Comparison of ENCODE assay signal across 14 cellular contexts in genomic region chrX:115559672-115560071, GRCh38. TPM values are rescaled to one million over a fixed set of nuclear protein-coding genes. Genes with fewer than 3 reads are reported as not detected.
DNase-seq lines count a peak whose midpoint lies in the region; TF ChIP-seq lines count a peak whose summit lies in the region.
"Had no signal": no experiment of that assay in that cellular context is flagged by ENCODE, and none has a peak within 500 bp of the region (broad histone marks: within the 10 kb centered on the region; RNA-seq: fewer than 3 reads in every experiment).

No MANE protein-coding gene starts in this region.

- H3K9me3 Mint-ChIP-seq in MCF 10A (ENCODE audit: unreplicated experiment) (no peaks in the 10 kb centered on the region), type B pancreatic cell (no peaks in the 10 kb centered on the region)
- H3K9me3 Mint-ChIP-seq: activated CD4-positive, alpha-beta T cell treated with anti-CD3 and anti-CD28 coated beads, Interleukin-2, amount 10 ng/mL, durations not matched to agents 7 days and 5 days; activated naive CD4-positive, alpha-beta T cell treated with anti-CD3 and anti-CD28 coated beads for 36 hours had no signal

- H3K27me3 Mint-ChIP-seq in MCF 10A (ENCODE audit: insufficient read depth, unreplicated experiment), result peaks cover 41% of the 10 kb centered on the region
- no peaks in the 10 kb centered on the region for H3K27me3 Mint-ChIP-seq in type B pancreatic cell

- intact Hi-C loops in MCF 10A (cut with micrococcal nuclease), result loop anchor here (5.0 kb wide), 2 partner anchors 83 to 227 kb away; no protein-coding TSS in a partner anchor

- H3K27ac Mint-ChIP-seq in MCF 10A (ENCODE audit: low read depth, unreplicated experiment), result peak overlapping the region; percentile 93
- peak overlapping the region; percentile 99 for H3K27ac Mint-ChIP-seq in type B pancreatic cell
- H3K27ac Mint-ChIP-seq: activated CD4-positive, alpha-beta T cell treated with anti-CD3 and anti-CD28 coated beads, Interleukin-2, amount 10 ng/mL, durations not matched to agents 7 days and 5 days; activated naive CD4-positive, alpha-beta T cell treated with anti-CD3 and anti-CD28 coated beads for 36 hours had no signal

- WGBS in liver, result 29% methylated on average over 3 of the region's 3 CpGs

- no peak overlapping the region for H3K9ac ChIP-seq in liver (ENCODE audit: low read depth in 1 of 2, low read length in 2 of 2)
- H3K9ac ChIP-seq: SK-N-SH had no signal

- peaks cover 9% of the 10 kb centered on the region for H3K36me3 Mint-ChIP-seq in MCF 10A (ENCODE audit: insufficient read depth, unreplicated experiment)
- peaks cover 6% of the 10 kb centered on the region for H3K36me3 Mint-ChIP-seq in type B pancreatic cell

- H3K36me3 ChIP-seq in liver (ENCODE audit: control insufficient read depth in 4 of 4, insufficient read depth in 3 of 4, low read depth in 1 of 4, low read length in 3 of 4), result no peaks in the 10 kb centered on the region
- H3K36me3 ChIP-seq: BLaER1 treated with 17β-estradiol and CSF1 and Interleukin-3, amounts not matched to agents 10 nM and 100 nM; ovary had no signal

- peak overlapping the region; percentile 87 to 93 for H3K27ac ChIP-seq in liver (ENCODE audit: low read depth in 1 of 2, low read length in 2 of 2)
- H3K27ac ChIP-seq: ovary had no signal

- TF ChIP-seq CTCF in MCF 10A (IDR thresholded peaks at IDR 0.05; ENCODE audit: unreplicated experiment), result no peak
- TF ChIP-seq CTCF in liver (IDR thresholded peaks at IDR 0.05; ENCODE audit: low read depth, low read length, missing input control), result no peak
- no peak for TF ChIP-seq CTCF in type B pancreatic cell (conservative IDR thresholded peaks at IDR 0.05)

- no peaks in the 10 kb centered on the region for H3K9me3 ChIP-seq in liver (ENCODE audit: control insufficient read depth in 4 of 4, low read length in 3 of 4)
- H3K9me3 ChIP-seq: BLaER1 treated with 17β-estradiol and CSF1 and Interleukin-3, amounts not matched to agents 10 nM and 100 nM; ovary; SK-N-SH had no signal

- CTCF ChIA-PET in MCF 10A (lab: Yijun Ruan, JAX), result interaction anchor here (0.6 to 1.4 kb wide), 2 partner anchors 13 to 229 kb away, joined by 4 read pairs; no protein-coding TSS in a partner anchor

- H3K27me3 ChIP-seq in liver (ENCODE audit: control insufficient read depth in 4 of 4, insufficient read depth in 4 of 4, low read length in 3 of 4), result no peaks in the 10 kb centered on the region
- H3K27me3 ChIP-seq: ovary had no signal

- H3K4me1 Mint-ChIP-seq in MCF 10A (ENCODE audit: insufficient read depth, unreplicated experiment), result no peaks in the 10 kb centered on the region
- peaks cover 42% of the 10 kb centered on the region for H3K4me1 Mint-ChIP-seq in type B pancreatic cell (ENCODE audit: unreplicated experiment)

- DNase-seq in HT-29 (ENCODE audit: low spot score) (peak; percentile 56), MCF 10A (ENCODE audit: unreplicated experiment) (peak; percentile 20), type B pancreatic cell (ENCODE audit: extremely low spot score, unreplicated experiment) (no peak), hypothalamus (lab: John Stamatoyannopoulos, UW) (no peak), epidermal melanocyte (ENCODE audit: insufficient read length, low spot score) (no peak), NCI-H1694 treated with DMSO at 0.1 percent for 48 hours (lab: John Stamatoyannopoulos, UW) (no peak)
- DNase-seq: activated CD4-positive, alpha-beta T cell treated with anti-CD3 and anti-CD28 coated beads, Interleukin-2, amount 10 ng/mL, durations not matched to agents 7 days and 5 days; activated naive CD4-positive, alpha-beta T cell treated with anti-CD3 and anti-CD28 coated beads for 36 hours; NCI-H446 treated with DMSO at 0.1 percent for 48 hours; ovary; SK-N-SH; stimulated activated naive CD8-positive, alpha-beta T cell treated with anti-CD3 and anti-CD28 coated beads, Interleukin-15, Interleukin-2, amounts not matched to agents 100 U/mL and 50 U/mL, for 24 hours had no signal

- BruUV-seq in MCF 10A (replicated peaks; lab: Mats Ljungman, UMichigan), result TSS peak; percentile 24

- H3K4me3 ChIP-seq in liver (ENCODE audit: low read depth in 1 of 3, low read length in 3 of 3), result no peak overlapping the region

- H3K4me3 Mint-ChIP-seq in MCF 10A (ENCODE audit: unreplicated experiment), result no peak overlapping the region
- peak overlapping the region; percentile 99 for H3K4me3 Mint-ChIP-seq in type B pancreatic cell
- H3K4me3 Mint-ChIP-seq: activated CD4-positive, alpha-beta T cell treated with anti-CD3 and anti-CD28 coated beads, Interleukin-2, amount 10 ng/mL, durations not matched to agents 7 days and 5 days; activated naive CD4-positive, alpha-beta T cell treated with anti-CD3 and anti-CD28 coated beads for 36 hours had no signal

- peak in 1 of 2 donors; percentile 29 for TF ChIP-seq RAD21 in liver (IDR thresholded peaks at IDR 0.05)

- H3K4me1 ChIP-seq in liver (ENCODE audit: control insufficient read depth in 4 of 4, insufficient read depth in 4 of 4, low read length in 3 of 4), result peaks cover 3 to 18% (median 10%) of the 10 kb centered on the region in 4 donors

- POLR2A ChIA-PET in MCF 10A (lab: Yijun Ruan, JAX), result interaction anchor here (0.7 to 7.5 kb wide), 7 partner anchors 22 to 245 kb away, joined by 3 to 160 read pairs (median 11); no protein-coding TSS in a partner anchor

TF ChIP-seq in liver, 16 proteins besides CTCF, POLR2A, EP300 and RAD21:
- no peak for TF ChIP-seq EGR1 (IDR thresholded peaks at IDR 0.05; ENCODE audit: low read depth in 2 of 2)
- TF ChIP-seq FOXA1 (IDR thresholded peaks at IDR 0.05), result no peak
- peak in 1 of 2 donors; percentile 30 for TF ChIP-seq JUND (IDR thresholded peaks at IDR 0.05)
- peak in 1 of 2 donors; percentile 63 for TF ChIP-seq RXRA (IDR thresholded peaks at IDR 0.05)
- peak; percentile 27 for TF ChIP-seq ZBTB33 (IDR thresholded peaks at IDR 0.05)
- TF ChIP-seq TAF1 (conservative IDR thresholded peaks at IDR 0.05), result no peak
- peak; percentile 46 for TF ChIP-seq SP1 (IDR thresholded peaks at IDR 0.05)
- no peak for TF ChIP-seq ATF3 (IDR thresholded peaks at IDR 0.05)
- peak; percentile 15 for TF ChIP-seq REST (IDR thresholded peaks at IDR 0.05)
- peak in 1 of 2 donors; percentile 26 for TF ChIP-seq GABPA (IDR thresholded peaks at IDR 0.05 in 1 of 2, conservative IDR thresholded peaks at IDR 0.05 in 1 of 2)
- TF ChIP-seq HNF4A (conservative IDR thresholded peaks at IDR 0.05), result peak; percentile 36 to 52
- peak; percentile 71 for TF ChIP-seq YY1 (IDR thresholded peaks at IDR 0.05)

RNA-seq across cellular contexts. Expression of gene PLS3, which starts 1.3 kb away (rescaled TPM):
- 19.6 and 30.3 TPM in 2 replicates for total RNA-seq in HT-29 (2014; rRNA removed; shearing (Covaris generic))
- 127 and 147 TPM in 2 replicates for total RNA-seq in MCF 10A (2022)
- 100 to 1,000 TPM in 1 of 2 donors, 10 to 100 TPM in 1; 70.6 to 119 TPM for total RNA-seq in liver
- 10 to 100 TPM; 56.3 to 72.7 TPM for polyA plus RNA-seq in liver
- total RNA-seq in type B pancreatic cell (ENCODE audit: low replicate concordance), result 197 and 481 TPM in 2 replicates

Comparison
In these comparisons a context has a peak if more than half of its experiments do, and no peak if none do; other contexts are left out.
1. DNase-seq: peak in HT-29 (single experiment) and MCF 10A (single experiment); none in type B pancreatic cell (single experiment), hypothalamus (0 of 51), epidermal melanocyte (single experiment) and NCI-H1694 treated with DMSO at 0.1 percent for 48 hours (single experiment).